ENCODE assay signal across 3 cellular contexts in genomic region chr16:86371083-86371803, GRCh38.
TF ChIP-seq lines count a peak whose summit lies in the region.

No MANE protein-coding gene starts in this region.

TF ChIP-seq in GM23338, 12 proteins besides CTCF, POLR2A, EP300 and RAD21 (continued from another document):
- no peak for TF ChIP-seq ETS1 (IDR thresholded peaks at IDR 0.05)
TF ChIP-seq in GM23338: peak in this region for 0.

TF ChIP-seq in H1, 55 proteins besides CTCF, POLR2A, EP300 and RAD21 (continued from another document):
- TF ChIP-seq NANOG (IDR thresholded peaks at IDR 0.05; ENCODE audit: insufficient read depth, low read depth, low read length, poor library complexity, severe bottlenecking), result no peak
- TF ChIP-seq TBP (IDR thresholded peaks at IDR 0.05; ENCODE audit: low read depth, low read length), result no peak
- TF ChIP-seq CHD2 (IDR thresholded peaks at IDR 0.05; ENCODE audit: low read length), result no peak
- no peak for TF ChIP-seq CBX5 (IDR thresholded peaks at IDR 0.05; ENCODE audit: low read depth, low read length)
- TF ChIP-seq KDM1A (IDR thresholded peaks at IDR 0.05; ENCODE audit: borderline replicate concordance, low read length), result no peak
- no peak for TF ChIP-seq EZH2 (IDR thresholded peaks at IDR 0.05; ENCODE audit: low read depth, low read length, severe bottlenecking)
- TF ChIP-seq EGR1 (IDR thresholded peaks at IDR 0.05; ENCODE audit: borderline replicate concordance, low read depth, low read length), result no peak
- TF ChIP-seq ASH2L (IDR thresholded peaks at IDR 0.05; ENCODE audit: low read length), result no peak
- TF ChIP-seq FOSL1 (IDR thresholded peaks at IDR 0.05; ENCODE audit: insufficient read depth, low read depth, low read length), result no peak
- TF ChIP-seq HDAC2 (IDR thresholded peaks at IDR 0.05; ENCODE audit: borderline replicate concordance in 1 of 2, low read depth in 2 of 2, low read length in 2 of 2), result no peak
- no peak for TF ChIP-seq YY1 (IDR thresholded peaks at IDR 0.05; ENCODE audit: low read depth, low read length)
- no peak for TF ChIP-seq RFX5 (IDR thresholded peaks at IDR 0.05; ENCODE audit: borderline replicate concordance, low read depth, low read length)
- TF ChIP-seq CREB1 (IDR thresholded peaks at IDR 0.05), result no peak
- no peak for TF ChIP-seq CEBPB (IDR thresholded peaks at IDR 0.05; ENCODE audit: low read depth, low read length)
- no peak for TF ChIP-seq CHD1 (IDR thresholded peaks at IDR 0.05; ENCODE audit: low read depth, low read length)
- TF ChIP-seq SIN3A (conservative IDR thresholded peaks at IDR 0.05 in 1 of 2, IDR thresholded peaks at IDR 0.05 in 1 of 2; ENCODE audit: low read depth in 1 of 2, low read length in 2 of 2), result no peak
- TF ChIP-seq JUND (IDR thresholded peaks at IDR 0.05; ENCODE audit: low read length), result no peak
TF ChIP-seq in H1: peak in this region for 0.

TF ChIP-seq in SK-N-SH treated with all-trans-retinoic acid at 6 μM for 48 hours, 23 proteins besides CTCF, POLR2A, EP300 and RAD21:
- no peak for TF ChIP-seq PATZ1 (CRISPR knock-in tag; IDR thresholded peaks at IDR 0.05; ENCODE audit: borderline replicate concordance)
- TF ChIP-seq ZNF8 (CRISPR knock-in tag; IDR thresholded peaks at IDR 0.05), result no peak
- TF ChIP-seq, protein P1, sequence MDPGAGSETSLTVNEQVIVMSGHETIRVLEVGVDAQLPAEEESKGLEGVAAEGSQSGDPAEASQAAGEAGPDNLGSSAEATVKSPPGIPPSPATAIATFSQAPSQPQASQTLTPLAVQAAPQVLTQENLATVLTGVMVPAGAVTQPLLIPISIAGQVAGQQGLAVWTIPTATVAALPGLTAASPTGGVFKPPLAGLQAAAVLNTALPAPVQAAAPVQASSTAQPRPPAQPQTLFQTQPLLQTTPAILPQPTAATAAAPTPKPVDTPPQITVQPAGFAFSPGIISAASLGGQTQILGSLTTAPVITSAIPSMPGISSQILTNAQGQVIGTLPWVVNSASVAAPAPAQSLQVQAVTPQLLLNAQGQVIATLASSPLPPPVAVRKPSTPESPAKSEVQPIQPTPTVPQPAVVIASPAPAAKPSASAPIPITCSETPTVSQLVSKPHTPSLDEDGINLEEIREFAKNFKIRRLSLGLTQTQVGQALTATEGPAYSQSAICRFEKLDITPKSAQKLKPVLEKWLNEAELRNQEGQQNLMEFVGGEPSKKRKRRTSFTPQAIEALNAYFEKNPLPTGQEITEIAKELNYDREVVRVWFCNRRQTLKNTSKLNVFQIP (CRISPR knock-in tag; IDR thresholded peaks at IDR 0.05; ENCODE audit: borderline replicate concordance, low read depth), result no peak
- no peak for TF ChIP-seq ZFP3 (CRISPR knock-in tag; IDR thresholded peaks at IDR 0.05)
- no peak for TF ChIP-seq TCF4 (CRISPR knock-in tag; IDR thresholded peaks at IDR 0.05; ENCODE audit: borderline replicate concordance)
- no peak for TF ChIP-seq OSR1 (CRISPR knock-in tag; IDR thresholded peaks at IDR 0.05)
- TF ChIP-seq PPARA (CRISPR knock-in tag; IDR thresholded peaks at IDR 0.05; ENCODE audit: borderline replicate concordance), result no peak
- TF ChIP-seq, protein P2, sequence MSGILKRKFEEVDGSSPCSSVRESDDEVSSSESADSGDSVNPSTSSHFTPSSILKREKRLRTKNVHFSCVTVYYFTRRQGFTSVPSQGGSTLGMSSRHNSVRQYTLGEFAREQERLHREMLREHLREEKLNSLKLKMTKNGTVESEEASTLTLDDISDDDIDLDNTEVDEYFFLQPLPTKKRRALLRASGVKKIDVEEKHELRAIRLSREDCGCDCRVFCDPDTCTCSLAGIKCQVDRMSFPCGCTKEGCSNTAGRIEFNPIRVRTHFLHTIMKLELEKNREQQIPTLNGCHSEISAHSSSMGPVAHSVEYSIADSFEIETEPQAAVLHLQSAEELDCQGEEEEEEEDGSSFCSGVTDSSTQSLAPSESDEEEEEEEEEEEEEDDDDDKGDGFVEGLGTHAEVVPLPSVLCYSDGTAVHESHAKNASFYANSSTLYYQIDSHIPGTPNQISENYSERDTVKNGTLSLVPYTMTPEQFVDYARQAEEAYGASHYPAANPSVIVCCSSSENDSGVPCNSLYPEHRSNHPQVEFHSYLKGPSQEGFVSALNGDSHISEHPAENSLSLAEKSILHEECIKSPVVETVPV (CRISPR knock-in tag; IDR thresholded peaks at IDR 0.05), result no peak
- no peak for TF ChIP-seq ISL1 (CRISPR knock-in tag; IDR thresholded peaks at IDR 0.05)
- no peak for TF ChIP-seq CSDC2 (CRISPR knock-in tag; IDR thresholded peaks at IDR 0.05)
- no peak for TF ChIP-seq ESRRG (CRISPR knock-in tag; IDR thresholded peaks at IDR 0.05)
- TF ChIP-seq BACH2 (CRISPR knock-in tag; IDR thresholded peaks at IDR 0.05; ENCODE audit: borderline replicate concordance), result no peak
- no peak for TF ChIP-seq TOX (CRISPR knock-in tag; IDR thresholded peaks at IDR 0.05; ENCODE audit: borderline replicate concordance)
- TF ChIP-seq ZNF70 (CRISPR knock-in tag; IDR thresholded peaks at IDR 0.05), result no peak
- TF ChIP-seq ZC3H10 (CRISPR knock-in tag; IDR thresholded peaks at IDR 0.05), result no peak
